Comparison of ENCODE assay signal across 24 cellular contexts in the genomic region with DNA sequence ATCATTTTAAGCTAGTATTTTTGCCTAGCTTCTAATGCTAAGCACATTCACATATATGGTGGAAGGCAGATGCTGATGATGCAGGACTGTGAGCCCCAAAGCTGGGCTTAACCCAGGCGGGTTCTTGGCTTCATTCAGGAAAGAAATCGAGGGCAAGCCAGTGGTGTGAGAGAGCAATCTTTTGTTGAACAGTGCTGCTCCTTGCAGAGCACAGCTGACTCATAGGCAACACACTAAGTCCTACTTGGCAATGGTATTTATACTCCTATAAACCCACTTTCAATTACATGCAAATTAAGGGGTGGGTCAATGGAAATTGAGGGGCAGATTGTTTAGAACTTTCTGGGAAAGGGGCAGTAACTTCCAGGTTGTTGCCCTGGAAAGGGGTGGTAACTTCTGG.
"Had no signal": no experiment of that assay in that cellular context is flagged by ENCODE, and none has a peak within 500 bp of the region (broad histone marks: within the 10 kb centered on the region; RNA-seq: fewer than 3 reads in every experiment).

No MANE protein-coding gene starts in this region.

- DNase-seq: activated B cell treated with CpG ODN at 0.5 μM for 24 hours; activated CD4-positive, alpha-beta T cell treated with anti-CD3 and anti-CD28 coated beads for 36 hours; activated naive CD4-positive, alpha-beta T cell; activated T-cell treated with anti-CD3 and anti-CD28 coated beads for 4 hours; activated T-cell treated with anti-CD3 and anti-CD28 coated beads, Interleukin-2, amount 50 U/mL, for 72 hours; anterior cingulate cortex; dorsolateral prefrontal cortex; effector memory CD4-positive, alpha-beta T cell; gastrocnemius medialis; glutamatergic neuron; islet precursor cell; left ventricle myocardium inferior; naive thymus-derived CD8-positive, alpha-beta T cell; posterior cingulate gyrus; small intestine; stimulated activated CD4-positive, alpha-beta T cell treated with anti-CD3 and anti-CD28 coated beads, Interleukin-4, amount 100 ng/mL, for 24 hours; trophoblast cell had no signal

- H3K27ac ChIP-seq: coronary artery, thoracic aorta had no signal

- H3K36me3 ChIP-seq: gastrocnemius medialis, left ventricle myocardium inferior, thoracic aorta had no signal

- H3K4me1 Mint-ChIP-seq: naive thymus-derived CD8-positive, alpha-beta T cell had no signal

- H3K27ac Mint-ChIP-seq: activated B cell treated with CpG ODN at 0.5 μM for 24 hours; activated CD4-positive, alpha-beta T cell treated with anti-CD3 and anti-CD28 coated beads for 36 hours; activated naive CD4-positive, alpha-beta T cell treated with anti-CD3 and anti-CD28 coated beads, Interleukin-2, amount 50 U/mL, for 72 hours; activated T-cell treated with anti-CD3 and anti-CD28 coated beads, Interleukin-2, amount 50 U/mL, for 72 hours; mesothelial cell of epicardium; naive thymus-derived CD8-positive, alpha-beta T cell; stimulated activated effector memory CD8-positive, alpha-beta T cell treated with anti-CD3 and anti-CD28 coated beads, Interleukin-12 subunit alpha, Interleukin-12 subunit beta, amount 100 ng/mL, for 72 hours; stimulated activated naive CD8-positive, alpha-beta T cell treated with anti-CD3 and anti-CD28 coated beads, Interleukin-15, Interleukin-2, amounts not matched to agents 100 ng/mL and 50 ng/mL, for 24 hours had no signal

- H3K4me3 Mint-ChIP-seq: activated B cell treated with CpG ODN at 0.5 μM for 24 hours; activated CD4-positive, alpha-beta T cell treated with anti-CD3 and anti-CD28 coated beads for 36 hours; mesothelial cell of epicardium; naive thymus-derived CD8-positive, alpha-beta T cell; stimulated activated effector memory CD8-positive, alpha-beta T cell treated with anti-CD3 and anti-CD28 coated beads, Interleukin-12 subunit alpha, Interleukin-12 subunit beta, amount 100 ng/mL, for 72 hours; stimulated activated naive CD8-positive, alpha-beta T cell treated with anti-CD3 and anti-CD28 coated beads, Interleukin-15, Interleukin-2, amounts not matched to agents 100 ng/mL and 50 ng/mL, for 24 hours had no signal

- H3K36me3 Mint-ChIP-seq: mesothelial cell of epicardium; naive thymus-derived CD8-positive, alpha-beta T cell had no signal

- H3K9me3 ChIP-seq: gastrocnemius medialis, left ventricle myocardium inferior, thoracic aorta had no signal

- H3K9me3 Mint-ChIP-seq: activated B cell treated with CpG ODN at 0.5 μM for 24 hours; stimulated activated effector memory CD8-positive, alpha-beta T cell treated with anti-CD3 and anti-CD28 coated beads, Interleukin-12 subunit alpha, Interleukin-12 subunit beta, amount 100 ng/mL, for 72 hours; stimulated activated naive CD8-positive, alpha-beta T cell treated with anti-CD3 and anti-CD28 coated beads, Interleukin-15, Interleukin-2, amounts not matched to agents 100 ng/mL and 50 ng/mL, for 24 hours had no signal

- H3K4me3 ChIP-seq: coronary artery, dorsolateral prefrontal cortex, gastrocnemius medialis, left ventricle myocardium inferior, thoracic aorta had no signal

- ATAC-seq: activated naive CD4-positive, alpha-beta T cell treated with anti-CD3 and anti-CD28 coated beads, Interleukin-2, amount 50 U/mL, for 72 hours; gastrocnemius medialis; naive thymus-derived CD8-positive, alpha-beta T cell; sciatic nerve had no signal

- H3K4me1 ChIP-seq: gastrocnemius medialis had no signal
